In genomic region chr2:163834221-163834620, GRCh38 we compare ENCODE assay signal across 23 cellular contexts.
"Had no signal": no experiment of that assay in that cellular context is flagged by ENCODE, and none has a peak within 500 bp of the region (broad histone marks: within the 10 kb centered on the region; RNA-seq: fewer than 3 reads in every experiment).

No MANE protein-coding gene starts in this region.

- H3K4me3 ChIP-seq: ovary, prostate gland, right atrium auricular region had no signal

- DNase-seq: activated CD4-positive, alpha-beta memory T cell treated with anti-CD3 and anti-CD28 coated beads for 36 hours; activated CD4-positive, alpha-beta T cell treated with anti-CD3 and anti-CD28 coated beads for 48 hours; activated effector memory CD4-positive, alpha-beta T cell treated with anti-CD3 and anti-CD28 coated beads, Interleukin-2, amount 50 U/mL, for 16 hours; activated naive CD4-positive, alpha-beta T cell treated with anti-CD3 and anti-CD28 coated beads, Interleukin-2, amount 50 U/mL, for 16 hours; activated T-cell treated with anti-CD3 and anti-CD28 coated beads, Interleukin-2, amount 50 U/mL, for 72 hours; aorta; brain microvascular endothelial cell; caudate nucleus; dermis blood vessel endothelial cell; effector CD8-positive, alpha-beta T cell; foreskin melanocyte; head of caudate nucleus; hypothalamus; left ventricle myocardium superior; mammary epithelial cell; midbrain; ovary; stimulated activated CD4-positive, alpha-beta T cell treated with anti-CD3 and anti-CD28 coated beads, Interleukin-12 subunit alpha, Interleukin-12 subunit beta, amount 100 ng/mL, for 4 hours; stimulated activated CD4-positive, alpha-beta T cell treated with anti-CD3 and anti-CD28 coated beads, Interleukin-4, amount 100 ng/mL, for 4 hours; stimulated activated naive CD8-positive, alpha-beta T cell treated with anti-CD3 and anti-CD28 coated beads, Interleukin-15, Interleukin-2, amounts not matched to agents 100 U/mL and 50 U/mL, for 24 hours had no signal

- ATAC-seq: activated T-cell treated with anti-CD3 and anti-CD28 coated beads, Interleukin-2, amount 50 U/mL, for 72 hours; left ventricle myocardium superior; natural killer cell treated with Interleukin-12 subunit alpha and Interleukin-12 subunit beta and Interleukin-15 and Interleukin-18, amount 100 ng/mL, for 72 hours; stimulated activated naive CD8-positive, alpha-beta T cell treated with anti-CD3 and anti-CD28 coated beads, Interleukin-15, Interleukin-2, amounts not matched to agents 100 U/mL and 50 U/mL, for 24 hours had no signal
